ENCODE assay signal across 8 cellular contexts in the genomic region with DNA sequence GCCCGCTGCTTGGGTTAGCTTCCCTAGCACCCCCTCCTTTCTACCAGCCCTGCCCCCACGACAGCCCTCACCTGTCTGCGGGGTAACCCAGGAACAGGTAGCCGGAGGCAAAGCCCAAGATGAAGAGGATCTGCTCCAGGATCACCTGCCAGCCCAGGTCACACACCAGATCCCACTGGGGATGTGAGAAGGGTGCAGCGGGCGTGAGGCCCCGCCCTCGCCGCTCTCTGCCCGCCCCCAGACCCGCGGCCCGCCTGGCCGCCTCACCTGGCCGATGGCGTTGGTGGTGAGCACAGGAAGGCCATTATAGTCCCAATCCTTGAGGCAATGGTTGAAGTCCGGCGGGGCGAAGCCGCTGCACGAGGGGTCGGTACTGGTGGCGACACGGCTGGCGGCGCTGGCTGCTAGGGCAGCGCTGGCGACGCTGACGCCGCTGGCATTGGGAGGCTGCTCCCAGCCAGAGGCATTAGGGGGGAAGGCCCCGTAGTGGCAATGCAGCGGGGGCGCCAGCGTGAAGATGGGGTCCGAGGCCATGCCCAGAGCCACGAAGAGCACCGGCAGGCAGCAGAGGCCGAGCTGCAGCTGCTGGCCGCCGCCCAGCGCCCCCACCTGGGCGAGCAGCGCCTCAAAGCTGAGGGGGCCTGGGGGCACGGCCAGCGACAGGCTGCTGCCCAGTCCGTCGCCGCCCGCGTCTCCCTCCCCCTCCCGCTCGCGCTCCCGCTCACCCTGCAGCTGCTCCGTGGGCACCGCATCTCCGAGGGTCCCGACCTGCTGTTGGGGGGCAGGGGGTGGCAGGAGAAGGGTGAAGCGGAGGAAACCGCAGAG. TPM values are rescaled to one million over a fixed set of nuclear protein-coding genes. Genes with fewer than 3 reads are reported as not detected.
A peak's percentile ranks its signal among the peaks of the same experiment; 100 is the strongest.
DNase-seq lines count a peak whose midpoint lies in the region; ATAC-seq and TF ChIP-seq lines count a peak whose summit lies in the region.

No MANE protein-coding gene starts in this region.

- POLR2A ChIA-PET in activated CD8-positive, alpha-beta T cell treated with anti-CD3 and anti-CD28 coated beads for 36 hours (lab: Charles Lee), result interaction anchor here (2.0 kb wide), 1 partner anchor 30 kb away, joined by 6 read pairs; the partner anchor contains the start of gene PABPN1

- H3K79me2 ChIP-seq in GM23338 (replicated peaks; ENCODE audit: insufficient read depth) (no peaks in the 10 kb centered on the region), trophoblast cell (ENCODE audit: control insufficient read depth, insufficient read depth, low read length, poor library complexity) (no peaks in the 10 kb centered on the region)

- H3K36me3 ChIP-seq in GM23338 (ENCODE audit: insufficient read depth), result no peaks in the 10 kb centered on the region
- H3K36me3 ChIP-seq in trophoblast cell (ENCODE audit: control insufficient read depth in 1 of 2, insufficient read depth in 2 of 2, low read length in 2 of 2), result peaks cover 15 to 18% of the 10 kb centered on the region in 2 experiments

- peaks cover 5% of the 10 kb centered on the region for H3K79me1 ChIP-seq in trophoblast cell (ENCODE audit: low read length)

- no peak overlapping the region for H2BK120ac ChIP-seq in trophoblast cell (ENCODE audit: insufficient read depth, low read length, poor library complexity)

- H4K91ac ChIP-seq in trophoblast cell (ENCODE audit: low read depth, low read length), result peak overlapping the region; percentile 1

- H3K9me3 ChIP-seq in trophoblast cell (ENCODE audit: insufficient read depth, low read depth, low read length), result peaks cover 2% of the 10 kb centered on the region

- no peak overlapping the region for H2AK5ac ChIP-seq in trophoblast cell (ENCODE audit: low read length)

- H3K9me2 ChIP-seq in GM23338 (ENCODE audit: insufficient read depth), result no peaks in the 10 kb centered on the region

- H3K4me2 ChIP-seq in GM23338 (peak overlapping the region; percentile 94), trophoblast cell (ENCODE audit: low read length) (peak overlapping the region; percentile 88)

- peak overlapping the region; percentile 69 for H3K4me3 Mint-ChIP-seq in GM23338
- H3K4me3 Mint-ChIP-seq in activated CD8-positive, alpha-beta T cell treated with anti-CD3 and anti-CD28 coated beads for 36 hours, result peak overlapping the region; percentile 54

- H3K27me3 ChIP-seq in GM23338 (ENCODE audit: insufficient read depth) (peaks cover 37% of the 10 kb centered on the region), trophoblast cell (ENCODE audit: insufficient read depth, low read length) (peaks cover 2% of the 10 kb centered on the region)

- no peak overlapping the region for H2BK12ac ChIP-seq in trophoblast cell (ENCODE audit: low read length)

- intact Hi-C loops in activated CD8-positive, alpha-beta T cell treated with anti-CD3 and anti-CD28 coated beads for 36 hours (cut with micrococcal nuclease), result no loop called here
- intact Hi-C loops in Right ventricle myocardium inferior (cut with DNase I), result no loop called here

- H3K4me1 Mint-ChIP-seq in GM23338, result peaks cover 15% of the 10 kb centered on the region
- H3K4me1 Mint-ChIP-seq in activated CD8-positive, alpha-beta T cell treated with anti-CD3 and anti-CD28 coated beads for 36 hours (ENCODE audit: low read depth), result peaks cover 4% of the 10 kb centered on the region

- H3K4me3 ChIP-seq in GM23338, result peak overlapping the region; percentile 85
- H3K4me3 ChIP-seq in trophoblast cell (ENCODE audit: low read depth, low read length), result peak overlapping the region; percentile 76

- no peak overlapping the region for H3K27ac ChIP-seq in GM23338 (ENCODE audit: low read depth)
- no peak overlapping the region for H3K27ac ChIP-seq in trophoblast cell (ENCODE audit: low read depth, low read length)

- peaks cover 16% of the 10 kb centered on the region for H3K36me3 Mint-ChIP-seq in GM23338 (ENCODE audit: low read depth)
- H3K36me3 Mint-ChIP-seq in activated CD8-positive, alpha-beta T cell treated with anti-CD3 and anti-CD28 coated beads for 36 hours (ENCODE audit: low read depth), result no peaks in the 10 kb centered on the region

- H4K8ac ChIP-seq in trophoblast cell (ENCODE audit: low read depth, low read length), result no peak overlapping the region

- H4K12ac ChIP-seq in trophoblast cell (ENCODE audit: low read depth, low read length), result peak overlapping the region; percentile 49

- CTCF ChIA-PET in activated CD8-positive, alpha-beta T cell treated with anti-CD3 and anti-CD28 coated beads for 36 hours (lab: Charles Lee), result interaction anchor here (1.1 to 2.8 kb wide), 3 partner anchors 13 to 28 kb away, joined by 3 to 19 read pairs (median 7); no protein-coding TSS in a partner anchor

- peak; percentile 25 to 59 for TF ChIP-seq CTCF in GM23338 (conservative IDR thresholded peaks at IDR 0.05; ENCODE audit: low read depth in 2 of 2)
- no peak for TF ChIP-seq CTCF in activated CD8-positive, alpha-beta T cell treated with anti-CD3 and anti-CD28 coated beads for 36 hours (IDR thresholded peaks at IDR 0.05)

- H3K9me3 Mint-ChIP-seq in GM23338, result no peaks in the 10 kb centered on the region; the same call in 1 of the 3 replicates
- no peaks in the 10 kb centered on the region for H3K9me3 Mint-ChIP-seq in activated CD8-positive, alpha-beta T cell treated with anti-CD3 and anti-CD28 coated beads for 36 hours

- peaks cover 5% of the 10 kb centered on the region; the same call in 1 of the 2 replicates for H3K4me1 ChIP-seq in GM23338 (ENCODE audit: insufficient read depth)
- H3K4me1 ChIP-seq in trophoblast cell (ENCODE audit: control insufficient read depth in 1 of 2, insufficient read depth in 2 of 2, low read length in 2 of 2), result peaks cover 6 to 13% of the 10 kb centered on the region in 2 experiments

- WGBS in trophoblast cell (ENCODE audit: extremely low coverage, insufficient coverage, insufficient read length), result no CpG with 5 or more reads among the region's 61 CpGs

- no peak overlapping the region for H2BK5ac ChIP-seq in trophoblast cell (ENCODE audit: low read depth, low read length, poor library complexity)

- peak overlapping the region; percentile 41 for H3K14ac ChIP-seq in trophoblast cell (ENCODE audit: low read length)

- DNase-seq in GM23338 (ENCODE audit: low spot score) (peak; percentile 67), Right ventricle myocardium inferior (ENCODE audit: missing footprints) (peak; percentile 69), trophoblast cell (peak in 1 of 2 donors; percentile 32)
- peak; percentile 6 for DNase-seq in activated CD8-positive, alpha-beta T cell treated with anti-CD3 and anti-CD28 coated beads for 36 hours

- peaks cover 16% of the 10 kb centered on the region for H3K27me3 Mint-ChIP-seq in GM23338 (ENCODE audit: insufficient read depth, low read depth, poor library complexity)
- H3K27me3 Mint-ChIP-seq in activated CD8-positive, alpha-beta T cell treated with anti-CD3 and anti-CD28 coated beads for 36 hours, result peaks cover 35% of the 10 kb centered on the region

- peak overlapping the region; percentile 40 for H3K18ac ChIP-seq in trophoblast cell (ENCODE audit: low read length)

- H3K4ac ChIP-seq in trophoblast cell (ENCODE audit: low read depth, low read length), result no peak overlapping the region

- H3K23ac ChIP-seq in trophoblast cell (ENCODE audit: low read length), result no peak overlapping the region

- ATAC-seq in GM23338 (peak; percentile 74), Right ventricle myocardium inferior (peak; percentile 18), HG03469 (IDR thresholded peaks at IDR 0.05; ENCODE audit: unreplicated experiment) (no peak), GM21737 (IDR thresholded peaks at IDR 0.05; ENCODE audit: unreplicated experiment) (no peak), GM19467 (IDR thresholded peaks at IDR 0.05; ENCODE audit: unreplicated experiment) (no peak), HG03460 (IDR thresholded peaks at IDR 0.05; ENCODE audit: unreplicated experiment) (no peak)
- ATAC-seq in activated CD8-positive, alpha-beta T cell treated with anti-CD3 and anti-CD28 coated beads for 36 hours, result peak; percentile 45

- peak overlapping the region; percentile 2 for H3K9ac ChIP-seq in trophoblast cell (ENCODE audit: low read length)

- H3K27ac Mint-ChIP-seq in GM23338, result no peak overlapping the region
- H3K27ac Mint-ChIP-seq in activated CD8-positive, alpha-beta T cell treated with anti-CD3 and anti-CD28 coated beads for 36 hours, result no peak overlapping the region

- peaks cover 5% of the 10 kb centered on the region; the same call in 1 of the 2 replicates for H4K20me1 ChIP-seq in GM23338 (replicated peaks; ENCODE audit: insufficient read depth)

- no peaks in the 10 kb centered on the region for H3F3A ChIP-seq in GM23338 (replicated peaks; ENCODE audit: low read depth)

- H2AFZ ChIP-seq in GM23338 (peak overlapping the region; percentile 69), trophoblast cell (ENCODE audit: insufficient read depth, low read length, poor library complexity) (peak overlapping the region; percentile 55)

TF ChIP-seq in GM23338, 12 proteins besides CTCF, POLR2A, EP300 and RAD21 (continues in another document):
- no peak for TF ChIP-seq EZH2phosphoT487 (IDR thresholded peaks at IDR 0.05; ENCODE audit: unreplicated experiment)

RNA-seq across cellular contexts. Expression of gene SLC22A17, which starts 0.8 kb away (rescaled TPM):
- total RNA-seq in GM23338 (2014; rRNA removed; shearing (Covaris generic)), result 52.6 and 56.6 TPM in 2 replicates
- polyA plus RNA-seq in GM23338 (2016; fragmentation: Nextera tagmentation; extraction: Ambion mirVana), result 28.6 and 29.5 TPM in 2 replicates
- total RNA-seq in activated CD8-positive, alpha-beta T cell treated with anti-CD3 and anti-CD28 coated beads for 36 hours, result 1 to 10 TPM; 2.3 TPM
- 10.1 TPM for total RNA-seq in Right ventricle myocardium inferior
- polyA plus RNA-seq in trophoblast cell (2013), result 32.8 and 34.6 TPM in 2 replicates

RNA-seq across cellular contexts. Expression of gene EFS, which starts 13.1 kb away (rescaled TPM):
- 13.6 and 18.9 TPM in 2 replicates for total RNA-seq in GM23338 (2014; rRNA removed; shearing (Covaris generic))
- 5.1 and 6.4 TPM in 2 replicates for polyA plus RNA-seq in GM23338 (2016; fragmentation: Nextera tagmentation; extraction: Ambion mirVana)
- not detected for total RNA-seq in activated CD8-positive, alpha-beta T cell treated with anti-CD3 and anti-CD28 coated beads for 36 hours
- total RNA-seq in Right ventricle myocardium inferior, result 4.0 TPM
- 26.2 and 27.6 TPM in 2 replicates for polyA plus RNA-seq in trophoblast cell (2013)

RNA-seq across cellular contexts. Expression of gene IL25, which starts 20.7 kb away (rescaled TPM):
- total RNA-seq in GM23338 (2014; rRNA removed; shearing (Covaris generic)), result not detected in 2 replicates
- polyA plus RNA-seq in GM23338 (2016; fragmentation: Nextera tagmentation; extraction: Ambion mirVana), result not detected in 2 replicates
- not detected for total RNA-seq in activated CD8-positive, alpha-beta T cell treated with anti-CD3 and anti-CD28 coated beads for 36 hours
- total RNA-seq in Right ventricle myocardium inferior, result not detected
- not detected in 2 replicates for polyA plus RNA-seq in trophoblast cell (2013)

RNA-seq across cellular contexts. Expression of gene CMTM5, which starts 25.0 kb away (rescaled TPM):
- 0.24 and 0.27 TPM in 2 replicates for total RNA-seq in GM23338 (2014; rRNA removed; shearing (Covaris generic))
- not detected in 2 replicates for polyA plus RNA-seq in GM23338 (2016; fragmentation: Nextera tagmentation; extraction: Ambion mirVana)
- total RNA-seq in activated CD8-positive, alpha-beta T cell treated with anti-CD3 and anti-CD28 coated beads for 36 hours, result not detected
- total RNA-seq in Right ventricle myocardium inferior, result 0.92 TPM
- not detected in 2 replicates for polyA plus RNA-seq in trophoblast cell (2013)

RNA-seq across cellular contexts. Expression of gene PABPN1, which starts 30.6 kb away (rescaled TPM):
- 110 and 116 TPM in 2 replicates for total RNA-seq in GM23338 (2014; rRNA removed; shearing (Covaris generic))
- polyA plus RNA-seq in GM23338 (2016; fragmentation: Nextera tagmentation; extraction: Ambion mirVana), result 342 and 384 TPM in 2 replicates
- 100 to 1,000 TPM; 258 to 260 TPM for total RNA-seq in activated CD8-positive, alpha-beta T cell treated with anti-CD3 and anti-CD28 coated beads for 36 hours
- total RNA-seq in Right ventricle myocardium inferior, result 73.7 TPM
- polyA plus RNA-seq in trophoblast cell (2013), result 159 and 161 TPM in 2 replicates

Comparison
In these comparisons a context has a peak if more than half of its experiments do, and no peak if none do; other contexts are left out.
1. ATAC-seq: peak in GM23338 (single experiment), activated CD8-positive, alpha-beta T cell treated with anti-CD3 and anti-CD28 coated beads for 36 hours (single experiment) and Right ventricle myocardium inferior (single experiment); none in HG03469 (single experiment), GM21737 (single experiment), GM19467 (single experiment) and HG03460 (single experiment).